In genomic region chr16:29748760-29749149, GRCh38 we compare ENCODE assay signal across 1 cellular context.
TF ChIP-seq lines count a peak whose summit lies in the region.

No MANE protein-coding gene starts in this region.

TF ChIP-seq in K562, 482 proteins besides CTCF, POLR2A, EP300 and RAD21:
- TF ChIP-seq NFYB (IDR thresholded peaks at IDR 0.05; ENCODE audit: extremely low read depth, insufficient read length) = peak; percentile 71
